9 cellular contexts compared by ENCODE assay signal in genomic region chr1:19640363-19641316, GRCh38. TPM values are rescaled to one million over a fixed set of nuclear protein-coding genes. Genes with fewer than 3 reads are reported as not detected.
DNase-seq lines count a peak whose midpoint lies in the region; ATAC-seq lines count a peak whose summit lies in the region.
"Had no signal": no experiment of that assay in that cellular context is flagged by ENCODE, and none has a peak within 500 bp of the region (broad histone marks: within the 10 kb centered on the region; RNA-seq: fewer than 3 reads in every experiment).

No MANE protein-coding gene starts in this region.

- H3K27me3 Mint-ChIP-seq in activated T-helper 1 cell treated with anti-CD3 and anti-CD28 coated beads, Interleukin-12 subunit alpha, Interleukin-12 subunit beta, Interleukin-2, Interleukin-4 antibody, amounts not matched to agents 30 ng/mL and 10 ng/mL and 1 ng/mL, durations not matched to agents 14 hours and 24 hours and 36 hours (ENCODE audit: insufficient read depth), result peaks cover 24% of the 10 kb centered on the region

- intact Hi-C loops in left colon (cut with DNase I, micrococcal nuclease), result no loop called here
- intact Hi-C loops in activated T-helper 1 cell treated with anti-CD3 and anti-CD28 coated beads, Interleukin-12 subunit alpha, Interleukin-12 subunit beta, Interleukin-2, Interleukin-4 antibody, amounts not matched to agents 30 ng/mL and 10 ng/mL and 1 ng/mL, durations not matched to agents 14 hours and 24 hours and 36 hours (cut with micrococcal nuclease), result loop anchor here (5.0 kb wide), 1 partner anchor 388 kb away; the partner anchor contains the start of genes EMC1 and MRTO4

- H3K27ac Mint-ChIP-seq in activated T-helper 1 cell treated with anti-CD3 and anti-CD28 coated beads, Interleukin-12 subunit alpha, Interleukin-12 subunit beta, Interleukin-2, Interleukin-4 antibody, amounts not matched to agents 30 ng/mL and 10 ng/mL and 1 ng/mL, durations not matched to agents 14 hours and 24 hours and 36 hours, result no peak overlapping the region
- H3K27ac Mint-ChIP-seq: B cell had no signal

- H3K4me3 Mint-ChIP-seq in activated T-helper 1 cell treated with anti-CD3 and anti-CD28 coated beads, Interleukin-12 subunit alpha, Interleukin-12 subunit beta, Interleukin-2, Interleukin-4 antibody, amounts not matched to agents 30 ng/mL and 10 ng/mL and 1 ng/mL, durations not matched to agents 14 hours and 24 hours and 36 hours, result no peak overlapping the region
- H3K4me3 Mint-ChIP-seq: B cell had no signal

- H3K4me3 ChIP-seq in adipocyte (ENCODE audit: low read length), result no peak overlapping the region

- peak; percentile 7 to 70 for DNase-seq in SHP77 (lab: John Stamatoyannopoulos, UW)
- no peak for DNase-seq in SHP77 treated with DMSO at 0.1 percent for 48 hours (lab: John Stamatoyannopoulos, UW)
- peak; percentile 60 for DNase-seq in adipocyte (ENCODE audit: low read depth)
- peak; percentile 72 to 90 for DNase-seq in left colon
- no peak for DNase-seq in SKM-1 treated with dmso at 0.1 percent for 144 hours (lab: John Stamatoyannopoulos, UW; ENCODE audit: unreplicated experiment)
- no peak for DNase-seq in ureter (ENCODE audit: low spot score)
- no peak for DNase-seq in activated T-helper 1 cell treated with anti-CD3 and anti-CD28 coated beads, Interleukin-12 subunit alpha, Interleukin-12 subunit beta, Interleukin-2, Interleukin-4 antibody, amounts not matched to agents 30 ng/mL and 10 ng/mL and 1 ng/mL, durations not matched to agents 14 hours and 24 hours and 36 hours (ENCODE audit: low spot score)

- H3K36me3 Mint-ChIP-seq in activated T-helper 1 cell treated with anti-CD3 and anti-CD28 coated beads, Interleukin-12 subunit alpha, Interleukin-12 subunit beta, Interleukin-2, Interleukin-4 antibody, amounts not matched to agents 30 ng/mL and 10 ng/mL and 1 ng/mL, durations not matched to agents 14 hours and 24 hours and 36 hours (ENCODE audit: low read depth), result no peaks in the 10 kb centered on the region

- H3K9me3 Mint-ChIP-seq in activated T-helper 1 cell treated with anti-CD3 and anti-CD28 coated beads, Interleukin-12 subunit alpha, Interleukin-12 subunit beta, Interleukin-2, Interleukin-4 antibody, amounts not matched to agents 30 ng/mL and 10 ng/mL and 1 ng/mL, durations not matched to agents 14 hours and 24 hours and 36 hours, result no peaks in the 10 kb centered on the region

- H3K4me1 Mint-ChIP-seq in activated T-helper 1 cell treated with anti-CD3 and anti-CD28 coated beads, Interleukin-12 subunit alpha, Interleukin-12 subunit beta, Interleukin-2, Interleukin-4 antibody, amounts not matched to agents 30 ng/mL and 10 ng/mL and 1 ng/mL, durations not matched to agents 14 hours and 24 hours and 36 hours (ENCODE audit: low read depth), result peaks cover 9% of the 10 kb centered on the region

- H3K9ac ChIP-seq in adipocyte (ENCODE audit: low read length), result no peak overlapping the region

- no peaks in the 10 kb centered on the region for H3K27me3 ChIP-seq in adipocyte (replicated peaks; ENCODE audit: control insufficient read depth, insufficient read depth, low read length)

- H3K36me3 ChIP-seq in adipocyte (ENCODE audit: control insufficient read depth, insufficient read depth, low read length, severe bottlenecking), result no peaks in the 10 kb centered on the region

- peaks cover 18% of the 10 kb centered on the region for H3K4me1 ChIP-seq in adipocyte (ENCODE audit: control insufficient read depth, insufficient read depth, low read length)

- ATAC-seq in left colon (peak; percentile 63), GM21367 (IDR thresholded peaks at IDR 0.05; ENCODE audit: unreplicated experiment) (no peak)

- H3K9me3 ChIP-seq in adipocyte (ENCODE audit: control insufficient read depth, low read length), result no peaks in the 10 kb centered on the region

RNA-seq across cellular contexts. Expression of gene NBL1, which starts 3.5 kb away (rescaled TPM):
- 100 to 1,000 TPM; 373 to 391 TPM for total RNA-seq in left colon
- 226 TPM for total RNA-seq in ureter
- total RNA-seq in activated T-helper 1 cell treated with anti-CD3 and anti-CD28 coated beads, Interleukin-12 subunit alpha, Interleukin-12 subunit beta, Interleukin-2, Interleukin-4 antibody, amounts not matched to agents 30 ng/mL and 10 ng/mL and 1 ng/mL, durations not matched to agents 14 hours and 24 hours and 36 hours, result 53.0 and 55.5 TPM in 2 replicates

RNA-seq across cellular contexts. Expression of gene HTR6, which starts 24.0 kb away (rescaled TPM):
- total RNA-seq in left colon (not detected), ureter (not detected)
- total RNA-seq in activated T-helper 1 cell treated with anti-CD3 and anti-CD28 coated beads, Interleukin-12 subunit alpha, Interleukin-12 subunit beta, Interleukin-2, Interleukin-4 antibody, amounts not matched to agents 30 ng/mL and 10 ng/mL and 1 ng/mL, durations not matched to agents 14 hours and 24 hours and 36 hours, result not detected in 2 replicates
- total RNA-seq: B cell had no signal

Comparison
In these comparisons a context has a peak if more than half of its experiments do, and no peak if none do; other contexts are left out.
1. DNase-seq: peak in SHP77 (2 of 2), adipocyte (single experiment) and left colon (2 of 2); none in SHP77 treated with DMSO at 0.1 percent for 48 hours (single experiment), SKM-1 treated with dmso at 0.1 percent for 144 hours (single experiment), ureter (single experiment) and activated T-helper 1 cell treated with anti-CD3 and anti-CD28 coated beads, Interleukin-12 subunit alpha, Interleukin-12 subunit beta, Interleukin-2, Interleukin-4 antibody, amounts not matched to agents 30 ng/mL and 10 ng/mL and 1 ng/mL, durations not matched to agents 14 hours and 24 hours and 36 hours (single experiment).